9 cellular contexts compared by ENCODE assay signal in genomic region chr5:95824747-95825146, GRCh38. TPM values are rescaled to one million over a fixed set of nuclear protein-coding genes. Genes with fewer than 3 reads are reported as not detected.
DNase-seq lines count a peak whose midpoint lies in the region; ATAC-seq and TF ChIP-seq lines count a peak whose summit lies in the region.
"Had no signal": no experiment of that assay in that cellular context is flagged by ENCODE, and none has a peak within 500 bp of the region (broad histone marks: within the 10 kb centered on the region; RNA-seq: fewer than 3 reads in every experiment).

No MANE protein-coding gene starts in this region.

- WGBS in hepatocyte (ENCODE audit: low lambda C conversion rate, missing lambda C conversion rate), result 92% methylated on average over 5 of the region's 5 CpGs

- no peaks in the 10 kb centered on the region for H3K27me3 Mint-ChIP-seq in activated CD4-positive, alpha-beta T cell treated with anti-CD3 and anti-CD28 coated beads for 36 hours
- H3K27me3 Mint-ChIP-seq in activated CD4-positive, alpha-beta memory T cell treated with anti-CD3 and anti-CD28 coated beads, Interleukin-2, amount 10 ng/mL, durations not matched to agents 7 days and 5 days, result no peaks in the 10 kb centered on the region
- no peaks in the 10 kb centered on the region for H3K27me3 Mint-ChIP-seq in stimulated activated memory B cell treated with anti-CD40 and anti-IgM and Interleukin-4, amounts not matched to agents 10 μg/mL and 1 μg/mL and 100 μg/mL, for 72 hours

- H3K4me3 Mint-ChIP-seq in activated CD4-positive, alpha-beta T cell treated with anti-CD3 and anti-CD28 coated beads for 36 hours, result no peak overlapping the region
- peak overlapping the region; percentile 91 for H3K4me3 Mint-ChIP-seq in activated CD4-positive, alpha-beta memory T cell treated with anti-CD3 and anti-CD28 coated beads, Interleukin-2, amount 10 ng/mL, durations not matched to agents 7 days and 5 days
- no peak overlapping the region for H3K4me3 Mint-ChIP-seq in stimulated activated memory B cell treated with anti-CD40 and anti-IgM and Interleukin-4, amounts not matched to agents 10 μg/mL and 1 μg/mL and 100 μg/mL, for 72 hours

- peaks cover 21% of the 10 kb centered on the region for H3K79me2 ChIP-seq in hepatocyte

- no peaks in the 10 kb centered on the region for H3K9me3 Mint-ChIP-seq in activated CD4-positive, alpha-beta T cell treated with anti-CD3 and anti-CD28 coated beads for 36 hours (ENCODE audit: low read depth)
- H3K9me3 Mint-ChIP-seq in activated CD4-positive, alpha-beta memory T cell treated with anti-CD3 and anti-CD28 coated beads, Interleukin-2, amount 10 ng/mL, durations not matched to agents 7 days and 5 days, result no peaks in the 10 kb centered on the region
- H3K9me3 Mint-ChIP-seq in stimulated activated memory B cell treated with anti-CD40 and anti-IgM and Interleukin-4, amounts not matched to agents 10 μg/mL and 1 μg/mL and 100 μg/mL, for 72 hours, result no peaks in the 10 kb centered on the region

- no peak for DNase-seq in activated CD4-positive, alpha-beta T cell treated with anti-CD3 and anti-CD28 coated beads for 36 hours
- no peak for DNase-seq in activated CD4-positive, alpha-beta T cell treated with anti-CD3 and anti-CD28 coated beads, Interleukin-2, amount 50 U/mL, for 1 hour
- no peak for DNase-seq in activated CD4-positive, alpha-beta memory T cell treated with anti-CD3 and anti-CD28 coated beads, Interleukin-2, amount 10 ng/mL, durations not matched to agents 7 days and 5 days
- DNase-seq in hepatocyte (ENCODE audit: low spot score) (no peak), left colon (no peak)
- no peak for DNase-seq in activated CD4-positive, CD25-positive, alpha-beta regulatory T cell (lab: John Stamatoyannopoulos, UW)
- DNase-seq: NCI-H1092 treated with DMSO at 0.1 percent for 48 hours had no signal

- H3K36me3 Mint-ChIP-seq in activated CD4-positive, alpha-beta T cell treated with anti-CD3 and anti-CD28 coated beads for 36 hours (ENCODE audit: low read depth), result no peaks in the 10 kb centered on the region
- H3K36me3 Mint-ChIP-seq in activated CD4-positive, alpha-beta memory T cell treated with anti-CD3 and anti-CD28 coated beads, Interleukin-2, amount 10 ng/mL, durations not matched to agents 7 days and 5 days (ENCODE audit: low read depth), result peaks cover 9% of the 10 kb centered on the region
- no peaks in the 10 kb centered on the region for H3K36me3 Mint-ChIP-seq in stimulated activated memory B cell treated with anti-CD40 and anti-IgM and Interleukin-4, amounts not matched to agents 10 μg/mL and 1 μg/mL and 100 μg/mL, for 72 hours

- peaks cover 46% of the 10 kb centered on the region for H3K4me1 Mint-ChIP-seq in activated CD4-positive, alpha-beta T cell treated with anti-CD3 and anti-CD28 coated beads for 36 hours
- H3K4me1 Mint-ChIP-seq in activated CD4-positive, alpha-beta memory T cell treated with anti-CD3 and anti-CD28 coated beads, Interleukin-2, amount 10 ng/mL, durations not matched to agents 7 days and 5 days, result peaks cover 55% of the 10 kb centered on the region
- H3K4me1 Mint-ChIP-seq in stimulated activated memory B cell treated with anti-CD40 and anti-IgM and Interleukin-4, amounts not matched to agents 10 μg/mL and 1 μg/mL and 100 μg/mL, for 72 hours, result peaks cover 37% of the 10 kb centered on the region

- H3K9me2 ChIP-seq in hepatocyte (replicated peaks; ENCODE audit: insufficient read depth), result no peaks in the 10 kb centered on the region

- H3K27ac Mint-ChIP-seq in activated CD4-positive, alpha-beta T cell treated with anti-CD3 and anti-CD28 coated beads for 36 hours, result peak overlapping the region; percentile 92
- H3K27ac Mint-ChIP-seq in activated CD4-positive, alpha-beta memory T cell treated with anti-CD3 and anti-CD28 coated beads, Interleukin-2, amount 10 ng/mL, durations not matched to agents 7 days and 5 days, result peak overlapping the region; percentile 88
- H3K27ac Mint-ChIP-seq in stimulated activated memory B cell treated with anti-CD40 and anti-IgM and Interleukin-4, amounts not matched to agents 10 μg/mL and 1 μg/mL and 100 μg/mL, for 72 hours, result peak overlapping the region; percentile 76

- ATAC-seq in activated CD4-positive, alpha-beta T cell treated with anti-CD3 and anti-CD28 coated beads for 36 hours, result no peak
- no peak for ATAC-seq in stimulated activated memory B cell treated with anti-CD40 and anti-IgM and Interleukin-4, amounts not matched to agents 10 μg/mL and 1 μg/mL and 100 μg/mL, for 72 hours
- ATAC-seq in HG02798 (IDR thresholded peaks at IDR 0.05; ENCODE audit: poor library complexity, unreplicated experiment) (no peak), left colon (no peak)

- POLR2A ChIA-PET in activated CD4-positive, alpha-beta T cell treated with anti-CD3 and anti-CD28 coated beads for 36 hours (lab: Charles Lee), result interaction anchor here (0.6 kb wide), 1 partner anchor 1014 kb away, joined by 4 read pairs; no protein-coding TSS in a partner anchor
- POLR2A ChIA-PET in activated CD4-positive, alpha-beta memory T cell treated with anti-CD3 and anti-CD28 coated beads, Interleukin-2, amount 10 ng/mL, durations not matched to agents 7 days and 5 days (lab: Charles Lee), result interaction anchor here (0.7 to 7.6 kb wide), 9 partner anchors 10 to 838 kb away, joined by 3 to 113 read pairs (median 4); partner anchors contain the start of genes CAST and RFESD

- peaks cover 30% of the 10 kb centered on the region for H3K4me1 ChIP-seq in hepatocyte (ENCODE audit: insufficient read depth)

- no peak overlapping the region for H3K4me3 ChIP-seq in hepatocyte

- H3K9me3 ChIP-seq in hepatocyte (ENCODE audit: low read depth), result no peaks in the 10 kb centered on the region

- H3K36me3 ChIP-seq in hepatocyte (replicated peaks; ENCODE audit: insufficient read depth, low read depth), result no peaks in the 10 kb centered on the region

- H3K27me3 ChIP-seq in hepatocyte, result no peaks in the 10 kb centered on the region

- intact Hi-C loops in activated CD4-positive, alpha-beta T cell treated with anti-CD3 and anti-CD28 coated beads for 36 hours (cut with DNase I, micrococcal nuclease), result loop anchor here (1.0 to 5.0 kb wide), 6 partner anchors 10 to 1063 kb away; partner anchors contain the start of genes RFESD (in 2 of the 2) and ARSK (in 1 of the 2)
- intact Hi-C loops in left colon (cut with DNase I, micrococcal nuclease), result no loop called here

- TF ChIP-seq CTCF in hepatocyte (IDR thresholded peaks at IDR 0.05; ENCODE audit: poor library complexity), result no peak

- peak overlapping the region; percentile 14 for H2AFZ ChIP-seq in hepatocyte

- H3K4me2 ChIP-seq in hepatocyte, result peak overlapping the region; percentile 89

- CTCF ChIA-PET in activated CD4-positive, alpha-beta T cell treated with anti-CD3 and anti-CD28 coated beads for 36 hours (lab: Charles Lee), result interaction anchor here (0.7 to 11.1 kb wide), 6 partner anchors 8 to 42 kb away, joined by 5 to 89 read pairs (median 9); no protein-coding TSS in a partner anchor
- CTCF ChIA-PET in activated CD4-positive, alpha-beta memory T cell treated with anti-CD3 and anti-CD28 coated beads, Interleukin-2, amount 10 ng/mL, durations not matched to agents 7 days and 5 days (lab: Charles Lee), result interaction anchor here (2.5 to 8.5 kb wide), 5 partner anchors 11 to 43 kb away, joined by 8 to 75 read pairs (median 45); no protein-coding TSS in a partner anchor

- H3K27ac ChIP-seq in hepatocyte, result peak overlapping the region; percentile 95

- H4K20me1 ChIP-seq in hepatocyte (ENCODE audit: insufficient read depth, poor library complexity, severe bottlenecking), result peaks cover 4% of the 10 kb centered on the region

RNA-seq across cellular contexts. Expression of gene GLRX, which starts 2.2 kb away (rescaled TPM):
- 10 to 100 TPM; 21.0 to 31.5 TPM for total RNA-seq in activated CD4-positive, alpha-beta T cell treated with anti-CD3 and anti-CD28 coated beads for 36 hours
- 10 to 100 TPM; 71.6 to 72.5 TPM for total RNA-seq in activated CD4-positive, alpha-beta memory T cell treated with anti-CD3 and anti-CD28 coated beads, Interleukin-2, amount 10 ng/mL, durations not matched to agents 7 days and 5 days
- total RNA-seq in hepatocyte (57.8 and 79.1 TPM in 2 replicates), left colon (10 to 100 TPM; 82.4 to 91.9 TPM)
- 101 and 103 TPM in 2 replicates for polyA plus RNA-seq in hepatocyte

Comparison
In these comparisons a context has a peak if more than half of its experiments do, and no peak if none do; other contexts are left out.
1. intact Hi-C loops: an anchor here in activated CD4-positive, alpha-beta T cell treated with anti-CD3 and anti-CD28 coated beads for 36 hours (1.0 to 5.0 kb wide); none called in left colon.